ENCODE assay signal across 8 cellular contexts in genomic region chr5:37249820-37250175, GRCh38. TPM values are rescaled to one million over a fixed set of nuclear protein-coding genes. Genes with fewer than 3 reads are reported as not detected.
A peak's percentile ranks its signal among the peaks of the same experiment; 100 is the strongest.
DNase-seq lines count a peak whose midpoint lies in the region; ATAC-seq and TF ChIP-seq lines count a peak whose summit lies in the region.

No MANE protein-coding gene starts in this region.

- 74% methylated on average over 5 of the region's 10 CpGs for WGBS in right lobe of liver (ENCODE audit: insufficient coverage, low coverage, low lambda C conversion rate, missing lambda C conversion rate)
- WGBS in transverse colon (ENCODE audit: low coverage in 1 of 2), 2 donors: 40 to 85% methylated on average over 2 to 10 of the region's 10 CpGs

- no peak for TF ChIP-seq EP300 in transverse colon (IDR thresholded peaks at IDR 0.05; ENCODE audit: low read depth)

- H3K4me1 ChIP-seq in right lobe of liver (peaks cover 0 to 5% (median 0%) of the 10 kb centered on the region in 4 donors), transverse colon (peaks cover 5 to 25% (median 13%) of the 10 kb centered on the region in 4 donors)

- TF ChIP-seq POLR2A in right lobe of liver (IDR thresholded peaks at IDR 0.05) (no peak), transverse colon (IDR thresholded peaks at IDR 0.05) (no peak)

- H3K27ac ChIP-seq in right lobe of liver: peak overlapping the region; percentile 63 to 84 (median 73)
- peak overlapping the region; percentile 84 to 90 (median 90) for H3K27ac ChIP-seq in transverse colon

- H3K4me3 ChIP-seq in right lobe of liver (peak overlapping the region; percentile 72 to 86 (median 75)), transverse colon (peak overlapping the region; percentile 60 to 86 (median 74))

- ATAC-seq in activated CD8-positive, alpha-beta memory T cell treated with anti-CD3 and anti-CD28 coated beads, Interleukin-2, amount 10 ng/mL, durations not matched to agents 7 days and 5 days: no peak
- ATAC-seq in right lobe of liver (no peak), GM21367 (IDR thresholded peaks at IDR 0.05; ENCODE audit: unreplicated experiment) (no peak)

- no peaks in the 10 kb centered on the region for H3K36me3 ChIP-seq in right lobe of liver
- H3K36me3 ChIP-seq in transverse colon: no peaks in the 10 kb centered on the region

- H3K9me3 Mint-ChIP-seq in activated CD8-positive, alpha-beta memory T cell treated with anti-CD3 and anti-CD28 coated beads, Interleukin-2, amount 10 ng/mL, durations not matched to agents 7 days and 5 days (ENCODE audit: low read depth): no peaks in the 10 kb centered on the region
- peaks cover 0 to 6% (median 0%) of the 10 kb centered on the region in 5 experiments for H3K9me3 Mint-ChIP-seq in brain

- H3K27me3 Mint-ChIP-seq in activated CD8-positive, alpha-beta memory T cell treated with anti-CD3 and anti-CD28 coated beads, Interleukin-2, amount 10 ng/mL, durations not matched to agents 7 days and 5 days: no peaks in the 10 kb centered on the region
- peaks cover 6% of the 10 kb centered on the region for H3K27me3 Mint-ChIP-seq in brain

- peaks cover 4% of the 10 kb centered on the region for H3K36me3 Mint-ChIP-seq in activated CD8-positive, alpha-beta memory T cell treated with anti-CD3 and anti-CD28 coated beads, Interleukin-2, amount 10 ng/mL, durations not matched to agents 7 days and 5 days
- peaks cover 5% of the 10 kb centered on the region for H3K36me3 Mint-ChIP-seq in brain

- intact Hi-C loops in right lobe of liver (cut with DNase I): no loop called here
- intact Hi-C loops in transverse colon (cut with DNase I; ENCODE audit: low total_unique reads): no loop called here

- peaks cover 7% of the 10 kb centered on the region for H3K4me1 Mint-ChIP-seq in activated CD8-positive, alpha-beta memory T cell treated with anti-CD3 and anti-CD28 coated beads, Interleukin-2, amount 10 ng/mL, durations not matched to agents 7 days and 5 days
- peaks cover 53% of the 10 kb centered on the region for H3K4me1 Mint-ChIP-seq in brain

- H3K4me3 Mint-ChIP-seq in activated CD8-positive, alpha-beta memory T cell treated with anti-CD3 and anti-CD28 coated beads, Interleukin-2, amount 10 ng/mL, durations not matched to agents 7 days and 5 days: peak overlapping the region; percentile 76
- peak overlapping the region; percentile 86 to 95 (median 91) for H3K4me3 Mint-ChIP-seq in brain

- H3K9me3 ChIP-seq in right lobe of liver (no peaks in the 10 kb centered on the region), transverse colon (no peaks in the 10 kb centered on the region)

- in situ Hi-C loops in transverse colon (cut with MboI; ENCODE audit: low pct_ligation_motif_present in 1 of 4, low pct_unique_long_range_greater_than_20kb in 1 of 4, low sequenced_read_pairs in 3 of 4): no loop called here

- no peak for DNase-seq in activated CD8-positive, alpha-beta memory T cell treated with anti-CD3 and anti-CD28 coated beads, Interleukin-2, amount 10 ng/mL, durations not matched to agents 7 days and 5 days
- DNase-seq in activated CD8-positive, alpha-beta memory T cell treated with anti-CD3 and anti-CD28 coated beads, Interleukin-2, amount 50 U/mL, for 4 hours: no peak
- DNase-seq in right lobe of liver (no peak), transverse colon (no peak), SIG-M5 (lab: John Stamatoyannopoulos, UW) (no peak), NCI-H524 treated with DMSO at 0.1 percent for 48 hours (lab: John Stamatoyannopoulos, UW) (no peak)

- CTCF ChIA-PET in activated CD8-positive, alpha-beta memory T cell treated with anti-CD3 and anti-CD28 coated beads, Interleukin-2, amount 10 ng/mL, durations not matched to agents 7 days and 5 days (lab: Charles Lee): interaction anchor here (0.6 to 1.8 kb wide), 3 partner anchors 15 to 222 kb away, joined by 3 to 6 read pairs (median 4); no protein-coding TSS in a partner anchor

- H3K27me3 ChIP-seq in right lobe of liver (no peaks in the 10 kb centered on the region), transverse colon (no peaks in the 10 kb centered on the region)

- H3K27ac Mint-ChIP-seq in activated CD8-positive, alpha-beta memory T cell treated with anti-CD3 and anti-CD28 coated beads, Interleukin-2, amount 10 ng/mL, durations not matched to agents 7 days and 5 days: peak overlapping the region; percentile 77
- peak overlapping the region; percentile 88 to 98 (median 96) for H3K27ac Mint-ChIP-seq in brain

- no peak for TF ChIP-seq CTCF in brain (conservative IDR thresholded peaks at IDR 0.05)
- TF ChIP-seq CTCF in right lobe of liver (IDR thresholded peaks at IDR 0.05): no peak
- TF ChIP-seq CTCF in transverse colon (IDR thresholded peaks at IDR 0.05): no peak

RNA-seq across cellular contexts. Expression of gene CPLANE1, which starts 0.6 kb away (rescaled TPM):
- total RNA-seq in activated CD8-positive, alpha-beta memory T cell treated with anti-CD3 and anti-CD28 coated beads, Interleukin-2, amount 10 ng/mL, durations not matched to agents 7 days and 5 days: 1 to 10 TPM; 8.0 to 9.3 TPM
- 4.0 TPM for polyA plus RNA-seq in brain (ENCODE audit: insufficient read depth, low read depth, low replicate concordance)
- 1 to 10 TPM; 3.3 to 6.7 (median 4.7) TPM for total RNA-seq in right lobe of liver
- 10 to 100 TPM; 18.1 to 67.7 (median 24.2) TPM for total RNA-seq in transverse colon
